Comparison of ENCODE assay signal across 16 cellular contexts in the genomic region with DNA sequence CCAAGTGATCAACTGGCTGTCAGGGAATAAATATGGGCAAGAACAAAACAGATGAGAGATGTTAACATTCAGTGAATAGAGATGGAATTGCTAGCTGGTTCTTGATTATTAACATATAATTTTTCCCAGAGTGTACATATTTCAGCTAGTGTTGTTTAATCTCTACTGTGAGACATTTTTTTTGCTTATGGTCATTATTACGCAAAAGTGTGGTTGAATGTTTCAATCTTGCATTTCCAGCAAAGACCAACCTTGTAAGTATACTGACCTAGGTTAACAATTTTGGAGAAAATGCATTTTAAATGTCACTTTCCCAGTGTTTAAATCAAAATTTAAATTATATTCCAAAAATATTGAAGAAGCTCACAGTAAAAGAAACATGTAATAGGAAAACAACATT.
A peak's percentile ranks its signal among the peaks of the same experiment; 100 is the strongest.
DNase-seq lines count a peak whose midpoint lies in the region; ATAC-seq, FAIRE-seq and TF ChIP-seq lines count a peak whose summit lies in the region.
"Had no signal": no experiment of that assay in that cellular context is flagged by ENCODE, and none has a peak within 500 bp of the region (broad histone marks: within the 10 kb centered on the region; RNA-seq: fewer than 3 reads in every experiment).

No MANE protein-coding gene starts in this region.

- no peak for TF ChIP-seq POLR2A in IMR-90 (IDR thresholded peaks at IDR 0.05; ENCODE audit: low read depth, low read length)

- no peaks in the 10 kb centered on the region for H4K20me1 ChIP-seq in IMR-90 (ENCODE audit: insufficient read depth, low read length)

- no peaks in the 10 kb centered on the region for H3K4me1 Mint-ChIP-seq in activated T-cell treated with anti-CD3 and anti-CD28 coated beads, Interleukin-2, amount 50 U/mL, for 72 hours (ENCODE audit: low read depth)

- H3K18ac ChIP-seq in IMR-90 (ENCODE audit: low read depth, low read length), result no peak overlapping the region

- no peak for TF ChIP-seq RAD21 in IMR-90 (IDR thresholded peaks at IDR 0.05; ENCODE audit: low read length)

- H3K36me3 ChIP-seq in IMR-90 (ENCODE audit: control insufficient read depth, insufficient read depth, low read length), result no peaks in the 10 kb centered on the region
- H3K36me3 ChIP-seq: HAP-1 had no signal

- no peak overlapping the region for H2AK9ac ChIP-seq in IMR-90 (replicated peaks; ENCODE audit: low read depth, low read length, poor library complexity)

- no peak overlapping the region for H3K4me3 Mint-ChIP-seq in activated T-cell treated with anti-CD3 and anti-CD28 coated beads, Interleukin-2, amount 50 U/mL, for 72 hours

- dilution Hi-C loops in IMR-90 (cut with HindIII; ENCODE audit: low sequenced_read_pairs, unreplicated experiment), result no loop called here

- H3K27me3 Mint-ChIP-seq in activated T-cell treated with anti-CD3 and anti-CD28 coated beads, Interleukin-2, amount 50 U/mL, for 72 hours (ENCODE audit: low read depth), result no peaks in the 10 kb centered on the region

- H4K8ac ChIP-seq in IMR-90 (ENCODE audit: low read depth in 2 of 2, low read length in 2 of 2), result no peak overlapping the region

- in situ Hi-C loops in IMR-90 (cut with MboI; ENCODE audit: low sequenced_read_pairs), result no loop called here

- H3K23ac ChIP-seq in IMR-90 (ENCODE audit: low read depth, low read length), result no peak overlapping the region

- H3K9me3 Mint-ChIP-seq in activated T-cell treated with anti-CD3 and anti-CD28 coated beads, Interleukin-2, amount 50 U/mL, for 72 hours, result peaks cover 5 to 8% of the 10 kb centered on the region in 2 donors

- H3K79me1 ChIP-seq in IMR-90 (ENCODE audit: low read depth in 1 of 2, low read length in 2 of 2), result no peaks in the 10 kb centered on the region

- H3K14ac ChIP-seq in IMR-90 (replicated peaks; ENCODE audit: low read depth, low read length), result no peak overlapping the region

- H3K27ac ChIP-seq in IMR-90 (ENCODE audit: insufficient read depth, low read length), result no peak overlapping the region
- H3K27ac ChIP-seq: C4-2B had no signal

- H4K5ac ChIP-seq in IMR-90 (ENCODE audit: low read depth, low read length), result no peak overlapping the region

- CTCF ChIA-PET in IMR-90 (lab: Yijun Ruan, JAX), result no interaction called here

- no peak overlapping the region for H3K9ac ChIP-seq in IMR-90 (ENCODE audit: low read depth, low read length)

- H2AFZ ChIP-seq in IMR-90 (replicated peaks; ENCODE audit: low read length, poor library complexity), result no peak overlapping the region

- H3K4me1 ChIP-seq in IMR-90 (ENCODE audit: control insufficient read depth, insufficient read depth, low read length), result no peaks in the 10 kb centered on the region
- H3K4me1 ChIP-seq: HAP-1 had no signal

- no peaks in the 10 kb centered on the region for H3K27me3 ChIP-seq in IMR-90 (ENCODE audit: control insufficient read depth, insufficient read depth, low read length)

- no peak overlapping the region for H2BK15ac ChIP-seq in IMR-90 (ENCODE audit: low read depth, low read length)

- WGBS in IMR-90 (ENCODE audit: extremely low coverage in 2 of 2, insufficient read length in 1 of 2), 2 experiments, result no CpG with 5 or more reads among the region's 1 CpG

- no peaks in the 10 kb centered on the region for H3K9me1 ChIP-seq in IMR-90 (ENCODE audit: insufficient read depth, low read length)

- DNase-seq in D721Med (ENCODE audit: insufficient read length, low spot score) (no peak), IMR-90 (peak; percentile 40), amniotic epithelial cell (ENCODE audit: low read depth) (peak; percentile 65), fibroblast of the aortic adventitia (ENCODE audit: low read depth) (peak; percentile 25), cerebellum (ENCODE audit: low spot score) (no peak)
- DNase-seq in activated T-cell treated with anti-CD3 and anti-CD28 coated beads, Interleukin-2, amount 50 U/mL, for 72 hours, result no peak
- DNase-seq in activated naive CD4-positive, alpha-beta T cell (lab: John Stamatoyannopoulos, UW), result no peak
- DNase-seq: DMS79, NCI-H1048, NCI-H1436, NCI-H1930, NCI-H226, NCI-H524, NCI-H82 had no signal

- H2BK20ac ChIP-seq in IMR-90 (ENCODE audit: low read depth, low read length), result no peak overlapping the region

- no peak overlapping the region for H3K27ac Mint-ChIP-seq in activated T-cell treated with anti-CD3 and anti-CD28 coated beads, Interleukin-2, amount 50 U/mL, for 72 hours

- intact Hi-C loops in IMR-90 (cut with micrococcal nuclease), result no loop called here

- H2BK5ac ChIP-seq in IMR-90 (ENCODE audit: low read depth, low read length, poor library complexity, severe bottlenecking), result no peak overlapping the region

- H3K4ac ChIP-seq in IMR-90 (ENCODE audit: low read depth, low read length), result no peak overlapping the region

- ATAC-seq in IMR-90 (ENCODE audit: low read depth), result peak; percentile 60
- no peak for ATAC-seq in activated T-cell treated with anti-CD3 and anti-CD28 coated beads, Interleukin-2, amount 50 U/mL, for 72 hours (replicated peaks in 1 of 2)

- FAIRE-seq in D721Med (lab: Jason Lieb, UNC), result peak; percentile 38

- no TSS peak for BruUV-seq in IMR-90 (replicated peaks; lab: Mats Ljungman, UMichigan)

- H3K4me3 ChIP-seq in IMR-90 (ENCODE audit: insufficient read depth, low read depth, low read length) (no peak overlapping the region), fibroblast of the aortic adventitia (ENCODE audit: low read depth, low read length) (no peak overlapping the region)
- H3K4me3 ChIP-seq: HAP-1 had no signal

- POLR2A ChIA-PET in IMR-90 (lab: Charles Lee; ENCODE audit: unreplicated experiment), result no interaction called here

- H3K9me3 ChIP-seq in IMR-90 (ENCODE audit: control insufficient read depth, insufficient read depth, low read length), result peaks cover 3% of the 10 kb centered on the region; the same call in 1 of the 2 replicates
- H3K9me3 ChIP-seq: HAP-1 had no signal

- no peak overlapping the region for H2BK120ac ChIP-seq in IMR-90 (ENCODE audit: low read depth, low read length)

- TF ChIP-seq CTCF in D721Med (IDR thresholded peaks at IDR 0.05; ENCODE audit: insufficient read depth, missing control alignments) (no peak), IMR-90 (conservative IDR thresholded peaks at IDR 0.05; ENCODE audit: low read depth, low read length) (no peak), fibroblast of the aortic adventitia (IDR thresholded peaks at IDR 0.05; ENCODE audit: insufficient read depth, low read length) (no peak)

- no peak overlapping the region for H4K91ac ChIP-seq in IMR-90 (ENCODE audit: insufficient read depth, low read depth, low read length)

- no peak overlapping the region for H2AK5ac ChIP-seq in IMR-90 (ENCODE audit: low read depth, low read length)

- H3K4me2 ChIP-seq in IMR-90 (ENCODE audit: low read depth, low read length), result no peak overlapping the region

- H3K56ac ChIP-seq in IMR-90 (ENCODE audit: extremely low read depth, insufficient read depth, low read length), result no peak overlapping the region

- H3K36me3 Mint-ChIP-seq in activated T-cell treated with anti-CD3 and anti-CD28 coated beads, Interleukin-2, amount 50 U/mL, for 72 hours (ENCODE audit: insufficient read depth in 2 of 2), result no peaks in the 10 kb centered on the region

TF ChIP-seq in IMR-90, 13 proteins besides CTCF, POLR2A, EP300 and RAD21:
- TF ChIP-seq CHD1 (IDR thresholded peaks at IDR 0.05; ENCODE audit: low read depth, low read length) (no peak), SMC3 (IDR thresholded peaks at IDR 0.05; ENCODE audit: low read depth, low read length) (no peak), NFE2L2 (IDR thresholded peaks at IDR 0.05; ENCODE audit: low read depth, low read length) (no peak), CEBPB (IDR thresholded peaks at IDR 0.05; ENCODE audit: low read depth, low read length) (peak; percentile 64), RFX5 (IDR thresholded peaks at IDR 0.05; ENCODE audit: low read depth, low read length) (no peak)
- TF ChIP-seq, protein P1, sequence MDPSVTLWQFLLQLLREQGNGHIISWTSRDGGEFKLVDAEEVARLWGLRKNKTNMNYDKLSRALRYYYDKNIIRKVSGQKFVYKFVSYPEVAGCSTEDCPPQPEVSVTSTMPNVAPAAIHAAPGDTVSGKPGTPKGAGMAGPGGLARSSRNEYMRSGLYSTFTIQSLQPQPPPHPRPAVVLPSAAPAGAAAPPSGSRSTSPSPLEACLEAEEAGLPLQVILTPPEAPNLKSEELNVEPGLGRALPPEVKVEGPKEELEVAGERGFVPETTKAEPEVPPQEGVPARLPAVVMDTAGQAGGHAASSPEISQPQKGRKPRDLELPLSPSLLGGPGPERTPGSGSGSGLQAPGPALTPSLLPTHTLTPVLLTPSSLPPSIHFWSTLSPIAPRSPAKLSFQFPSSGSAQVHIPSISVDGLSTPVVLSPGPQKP (IDR thresholded peaks at IDR 0.05; ENCODE audit: borderline replicate concordance, low read depth, low read length), result no peak
- TF ChIP-seq, protein P2, sequence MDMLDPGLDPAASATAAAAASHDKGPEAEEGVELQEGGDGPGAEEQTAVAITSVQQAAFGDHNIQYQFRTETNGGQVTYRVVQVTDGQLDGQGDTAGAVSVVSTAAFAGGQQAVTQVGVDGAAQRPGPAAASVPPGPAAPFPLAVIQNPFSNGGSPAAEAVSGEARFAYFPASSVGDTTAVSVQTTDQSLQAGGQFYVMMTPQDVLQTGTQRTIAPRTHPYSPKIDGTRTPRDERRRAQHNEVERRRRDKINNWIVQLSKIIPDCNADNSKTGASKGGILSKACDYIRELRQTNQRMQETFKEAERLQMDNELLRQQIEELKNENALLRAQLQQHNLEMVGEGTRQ (IDR thresholded peaks at IDR 0.05; ENCODE audit: low read depth, low read length), result no peak

Comparison
In these comparisons a context has a peak if more than half of its experiments do, and no peak if none do; other contexts are left out.
1. DNase-seq: peak in IMR-90 (single experiment), amniotic epithelial cell (single experiment) and fibroblast of the aortic adventitia (single experiment); none in D721Med (single experiment), activated T-cell treated with anti-CD3 and anti-CD28 coated beads, Interleukin-2, amount 50 U/mL, for 72 hours (0 of 2), cerebellum (single experiment) and activated naive CD4-positive, alpha-beta T cell (0 of 4).